Comparison of ENCODE assay signal across 9 cellular contexts in the genomic region with DNA sequence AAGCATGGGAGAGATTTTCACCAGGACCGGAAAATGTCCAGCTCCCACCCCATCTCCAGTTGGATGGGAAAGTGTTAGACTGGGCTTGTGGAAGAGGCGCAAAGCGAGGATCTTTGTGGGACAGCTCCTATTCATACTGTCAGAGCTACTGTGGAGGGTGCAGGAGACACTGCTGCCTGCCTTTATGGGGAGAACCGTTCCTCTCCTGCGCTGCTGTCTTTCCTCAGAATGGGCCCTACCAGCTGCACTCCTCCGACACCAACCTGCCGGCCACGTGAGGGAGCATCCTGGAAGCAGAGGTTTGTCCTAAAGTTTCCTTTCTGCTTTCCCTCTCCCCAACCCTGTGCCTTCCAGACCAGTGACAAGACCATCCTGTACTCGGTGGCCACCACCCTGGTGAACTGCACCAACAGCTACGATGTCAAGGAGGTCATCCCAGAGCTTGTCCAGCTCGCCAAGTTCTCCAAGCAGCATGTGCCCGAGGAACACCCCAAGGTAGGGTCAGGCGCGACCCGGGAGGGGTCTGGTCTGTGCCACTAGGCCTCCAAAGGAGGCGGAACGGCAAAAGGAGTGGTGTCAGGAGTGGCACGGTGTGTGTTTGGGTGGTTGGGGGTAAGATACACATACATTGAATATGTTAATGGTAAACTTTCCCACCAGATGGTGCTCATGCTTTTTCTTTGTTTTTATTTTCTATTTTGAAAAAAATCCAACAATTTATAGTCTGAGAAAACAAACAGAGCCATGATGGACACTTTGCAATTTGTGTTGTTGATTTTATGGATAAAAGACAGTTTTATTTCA. TPM values are rescaled to one million over a fixed set of nuclear protein-coding genes. Genes with fewer than 3 reads are reported as not detected.
DNase-seq lines count a peak whose midpoint lies in the region; ATAC-seq lines count a peak whose summit lies in the region.
"Had no signal": no experiment of that assay in that cellular context is flagged by ENCODE, and none has a peak within 500 bp of the region (broad histone marks: within the 10 kb centered on the region; RNA-seq: fewer than 3 reads in every experiment).

No MANE protein-coding gene starts in this region.

- H3K4me3 Mint-ChIP-seq in central memory CD8-positive, alpha-beta T cell: peak overlapping the region; percentile 45
- H3K4me3 Mint-ChIP-seq: activated B cell treated with CpG ODN at 0.5 μM for 24 hours had no signal

- H3K36me3 Mint-ChIP-seq in central memory CD8-positive, alpha-beta T cell (ENCODE audit: insufficient read depth): no peaks in the 10 kb centered on the region

- ATAC-seq in central memory CD8-positive, alpha-beta T cell (replicated peaks; ENCODE audit: extremely low read depth, poor library complexity, severe bottlenecking): peak; percentile 77
- ATAC-seq in HG03571 (IDR thresholded peaks at IDR 0.05; ENCODE audit: unreplicated experiment) (no peak), GM21526 (IDR thresholded peaks at IDR 0.05; ENCODE audit: low FRiP score, unreplicated experiment) (no peak)

- peaks cover 33% of the 10 kb centered on the region for H3K4me1 Mint-ChIP-seq in central memory CD8-positive, alpha-beta T cell
- H3K4me1 Mint-ChIP-seq: activated B cell treated with CpG ODN at 0.5 μM for 24 hours had no signal

- no peaks in the 10 kb centered on the region for H3K9me3 Mint-ChIP-seq in central memory CD8-positive, alpha-beta T cell
- H3K9me3 Mint-ChIP-seq: activated B cell treated with CpG ODN at 0.5 μM for 24 hours had no signal

- H3K27me3 Mint-ChIP-seq in central memory CD8-positive, alpha-beta T cell: no peaks in the 10 kb centered on the region

- DNase-seq in DMS 273 (lab: John Stamatoyannopoulos, UW; ENCODE audit: unreplicated experiment) (peak; percentile 36), DMS 273 treated with DMSO at 0.1 percent for 48 hours (lab: John Stamatoyannopoulos, UW) (no peak), OCI-M1 (lab: John Stamatoyannopoulos, UW) (peak; percentile 75), pulmonary artery endothelial cell (ENCODE audit: low read depth, low spot score) (peak; percentile 7), ureter (ENCODE audit: low spot score) (no peak)
- DNase-seq in central memory CD8-positive, alpha-beta T cell (ENCODE audit: low spot score in 2 of 2): peak; percentile 23 to 28
- DNase-seq: activated B cell treated with CpG ODN at 0.5 μM for 24 hours had no signal

- peak overlapping the region; percentile 53 for H3K27ac Mint-ChIP-seq in central memory CD8-positive, alpha-beta T cell (ENCODE audit: low read depth)
- H3K27ac Mint-ChIP-seq: activated B cell treated with CpG ODN at 0.5 μM for 24 hours had no signal

RNA-seq across cellular contexts. Expression of a gene that starts 23.0 kb away (rescaled TPM):
- total RNA-seq in pulmonary artery endothelial cell (not detected in 2 replicates), ureter (not detected)

RNA-seq across cellular contexts. Expression of a gene that starts 23.6 kb away (rescaled TPM):
- not detected in 2 replicates for total RNA-seq in pulmonary artery endothelial cell
- 0.08 TPM for total RNA-seq in ureter
- total RNA-seq: activated B cell treated with CpG ODN at 0.5 μM for 24 hours had no signal

RNA-seq across cellular contexts. Expression of a gene that starts 29.1 kb away (rescaled TPM):
- total RNA-seq in pulmonary artery endothelial cell (23.5 and 25.9 TPM in 2 replicates), ureter (20.0 TPM)

RNA-seq across cellular contexts. Expression of a gene that starts 49.8 kb away (rescaled TPM):
- total RNA-seq in pulmonary artery endothelial cell: not detected in 2 replicates
- not detected for total RNA-seq in ureter
- total RNA-seq: activated B cell treated with CpG ODN at 0.5 μM for 24 hours had no signal

RNA-seq across cellular contexts. Expression of a gene that starts 51.5 kb away (rescaled TPM):
- 12.6 and 13.9 TPM in 2 replicates for total RNA-seq in pulmonary artery endothelial cell
- 13.1 TPM for total RNA-seq in ureter

Comparison
In these comparisons a context has a peak if more than half of its experiments do, and no peak if none do; other contexts are left out.
1. DNase-seq: peak in DMS 273 (single experiment), OCI-M1 (single experiment), central memory CD8-positive, alpha-beta T cell (2 of 2) and pulmonary artery endothelial cell (single experiment); none in DMS 273 treated with DMSO at 0.1 percent for 48 hours (single experiment) and ureter (single experiment).